ENCODE assay signal across 1 cellular context in the genomic region with DNA sequence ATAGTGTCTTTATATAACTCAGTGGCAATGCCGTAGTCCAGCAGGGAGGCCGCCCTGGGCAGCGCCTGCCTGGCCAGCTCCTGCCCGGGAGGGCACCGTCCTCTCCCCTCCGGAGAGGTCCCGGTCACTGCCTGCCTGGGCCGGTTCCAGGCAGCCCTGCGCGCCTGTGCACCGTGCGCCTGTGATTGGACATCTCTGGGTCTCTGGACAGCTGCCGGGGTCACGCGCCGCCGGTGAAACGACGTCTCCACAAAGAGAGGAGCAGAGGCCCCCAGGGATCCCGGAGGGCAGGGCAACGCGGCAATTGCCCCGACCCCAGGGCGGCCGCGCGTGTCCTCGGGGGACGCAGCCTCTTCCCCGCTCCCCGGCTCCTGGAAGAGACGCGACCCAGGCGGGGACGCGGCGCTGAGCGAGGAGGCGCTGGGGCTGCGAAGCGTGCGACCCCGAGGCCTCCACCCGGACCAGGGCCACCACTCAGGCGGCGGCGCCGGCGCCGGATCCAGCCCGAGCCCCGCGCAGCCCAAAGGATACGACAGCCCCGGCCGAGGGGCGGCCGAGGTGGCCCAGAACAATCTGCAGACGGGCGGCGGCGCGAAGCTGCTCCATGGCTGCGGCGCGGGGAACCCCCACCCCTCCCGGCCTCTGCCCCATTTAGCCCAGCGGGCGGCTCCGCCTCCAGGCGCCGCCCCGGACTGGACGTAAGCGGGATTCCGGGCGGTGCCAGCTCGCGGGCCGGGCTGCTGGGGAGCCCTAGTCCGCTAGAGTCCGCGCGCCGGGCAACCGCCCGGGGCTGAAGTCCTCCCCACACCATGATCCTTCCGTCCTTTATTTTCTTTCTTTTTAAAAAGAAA.
TF ChIP-seq lines count a peak whose summit lies in the region.

A gene (minus strand): TSS at position 628 of the 851 bp plus-strand sequence. CDS start 22 bp downstream, at position 606.

TF ChIP-seq in HepG2, 621 proteins besides CTCF, POLR2A, EP300 and RAD21 (continued from another document and continues in another):
- peak; percentile 95 for TF ChIP-seq ARID2 (CRISPR knock-in tag; IDR thresholded peaks at IDR 0.05; ENCODE audit: borderline replicate concordance)
- TF ChIP-seq, protein P1, sequence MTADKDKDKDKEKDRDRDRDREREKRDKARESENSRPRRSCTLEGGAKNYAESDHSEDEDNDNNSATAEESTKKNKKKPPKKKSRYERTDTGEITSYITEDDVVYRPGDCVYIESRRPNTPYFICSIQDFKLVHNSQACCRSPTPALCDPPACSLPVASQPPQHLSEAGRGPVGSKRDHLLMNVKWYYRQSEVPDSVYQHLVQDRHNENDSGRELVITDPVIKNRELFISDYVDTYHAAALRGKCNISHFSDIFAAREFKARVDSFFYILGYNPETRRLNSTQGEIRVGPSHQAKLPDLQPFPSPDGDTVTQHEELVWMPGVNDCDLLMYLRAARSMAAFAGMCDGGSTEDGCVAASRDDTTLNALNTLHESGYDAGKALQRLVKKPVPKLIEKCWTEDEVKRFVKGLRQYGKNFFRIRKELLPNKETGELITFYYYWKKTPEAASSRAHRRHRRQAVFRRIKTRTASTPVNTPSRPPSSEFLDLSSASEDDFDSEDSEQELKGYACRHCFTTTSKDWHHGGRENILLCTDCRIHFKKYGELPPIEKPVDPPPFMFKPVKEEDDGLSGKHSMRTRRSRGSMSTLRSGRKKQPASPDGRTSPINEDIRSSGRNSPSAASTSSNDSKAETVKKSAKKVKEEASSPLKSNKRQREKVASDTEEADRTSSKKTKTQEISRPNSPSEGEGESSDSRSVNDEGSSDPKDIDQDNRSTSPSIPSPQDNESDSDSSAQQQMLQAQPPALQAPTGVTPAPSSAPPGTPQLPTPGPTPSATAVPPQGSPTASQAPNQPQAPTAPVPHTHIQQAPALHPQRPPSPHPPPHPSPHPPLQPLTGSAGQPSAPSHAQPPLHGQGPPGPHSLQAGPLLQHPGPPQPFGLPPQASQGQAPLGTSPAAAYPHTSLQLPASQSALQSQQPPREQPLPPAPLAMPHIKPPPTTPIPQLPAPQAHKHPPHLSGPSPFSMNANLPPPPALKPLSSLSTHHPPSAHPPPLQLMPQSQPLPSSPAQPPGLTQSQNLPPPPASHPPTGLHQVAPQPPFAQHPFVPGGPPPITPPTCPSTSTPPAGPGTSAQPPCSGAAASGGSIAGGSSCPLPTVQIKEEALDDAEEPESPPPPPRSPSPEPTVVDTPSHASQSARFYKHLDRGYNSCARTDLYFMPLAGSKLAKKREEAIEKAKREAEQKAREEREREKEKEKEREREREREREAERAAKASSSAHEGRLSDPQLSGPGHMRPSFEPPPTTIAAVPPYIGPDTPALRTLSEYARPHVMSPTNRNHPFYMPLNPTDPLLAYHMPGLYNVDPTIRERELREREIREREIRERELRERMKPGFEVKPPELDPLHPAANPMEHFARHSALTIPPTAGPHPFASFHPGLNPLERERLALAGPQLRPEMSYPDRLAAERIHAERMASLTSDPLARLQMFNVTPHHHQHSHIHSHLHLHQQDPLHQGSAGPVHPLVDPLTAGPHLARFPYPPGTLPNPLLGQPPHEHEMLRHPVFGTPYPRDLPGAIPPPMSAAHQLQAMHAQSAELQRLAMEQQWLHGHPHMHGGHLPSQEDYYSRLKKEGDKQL (CRISPR knock-in tag; IDR thresholded peaks at IDR 0.05; ENCODE audit: low read depth), result no peak
- TF ChIP-seq SMAD1 (CRISPR knock-in tag; IDR thresholded peaks at IDR 0.05; ENCODE audit: borderline replicate concordance, low read depth), result no peak
- TF ChIP-seq, protein P2, sequence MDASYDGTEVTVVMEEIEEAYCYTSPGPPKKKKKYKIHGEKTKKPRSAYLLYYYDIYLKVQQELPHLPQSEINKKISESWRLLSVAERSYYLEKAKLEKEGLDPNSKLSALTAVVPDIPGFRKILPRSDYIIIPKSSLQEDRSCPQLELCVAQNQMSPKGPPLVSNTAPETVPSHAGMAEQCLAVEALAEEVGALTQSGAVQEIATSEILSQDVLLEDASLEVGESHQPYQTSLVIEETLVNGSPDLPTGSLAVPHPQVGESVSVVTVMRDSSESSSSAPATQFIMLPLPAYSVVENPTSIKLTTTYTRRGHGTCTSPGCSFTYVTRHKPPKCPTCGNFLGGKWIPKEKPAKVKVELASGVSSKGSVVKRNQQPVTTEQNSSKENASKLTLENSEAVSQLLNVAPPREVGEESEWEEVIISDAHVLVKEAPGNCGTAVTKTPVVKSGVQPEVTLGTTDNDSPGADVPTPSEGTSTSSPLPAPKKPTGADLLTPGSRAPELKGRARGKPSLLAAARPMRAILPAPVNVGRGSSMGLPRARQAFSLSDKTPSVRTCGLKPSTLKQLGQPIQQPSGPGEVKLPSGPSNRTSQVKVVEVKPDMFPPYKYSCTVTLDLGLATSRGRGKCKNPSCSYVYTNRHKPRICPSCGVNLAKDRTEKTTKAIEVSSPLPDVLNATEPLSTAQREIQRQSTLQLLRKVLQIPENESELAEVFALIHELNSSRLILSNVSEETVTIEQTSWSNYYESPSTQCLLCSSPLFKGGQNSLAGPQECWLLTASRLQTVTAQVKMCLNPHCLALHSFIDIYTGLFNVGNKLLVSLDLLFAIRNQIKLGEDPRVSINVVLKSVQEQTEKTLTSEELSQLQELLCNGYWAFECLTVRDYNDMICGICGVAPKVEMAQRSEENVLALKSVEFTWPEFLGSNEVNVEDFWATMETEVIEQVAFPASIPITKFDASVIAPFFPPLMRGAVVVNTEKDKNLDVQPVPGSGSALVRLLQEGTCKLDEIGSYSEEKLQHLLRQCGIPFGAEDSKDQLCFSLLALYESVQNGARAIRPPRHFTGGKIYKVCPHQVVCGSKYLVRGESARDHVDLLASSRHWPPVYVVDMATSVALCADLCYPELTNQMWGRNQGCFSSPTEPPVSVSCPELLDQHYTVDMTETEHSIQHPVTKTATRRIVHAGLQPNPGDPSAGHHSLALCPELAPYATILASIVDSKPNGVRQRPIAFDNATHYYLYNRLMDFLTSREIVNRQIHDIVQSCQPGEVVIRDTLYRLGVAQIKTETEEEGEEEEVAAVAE (CRISPR knock-in tag; IDR thresholded peaks at IDR 0.05; ENCODE audit: borderline replicate concordance), result peak; percentile 41
- peak; percentile 91; the same call in 1 of the 2 replicates for TF ChIP-seq ZNF674 (CRISPR knock-in tag; IDR thresholded peaks at IDR 0.05; ENCODE audit: low read depth)
- no peak for TF ChIP-seq ZNF274 (CRISPR knock-in tag; IDR thresholded peaks at IDR 0.05)
- TF ChIP-seq CCAR2 (optimal IDR thresholded peaks at IDR 0.05; ENCODE audit: low read depth, low read length), result no peak
- TF ChIP-seq PRPF4 (IDR thresholded peaks at IDR 0.05; ENCODE audit: low read depth, low read length, poor library complexity, severe bottlenecking), result no peak
- TF ChIP-seq, protein P3, sequence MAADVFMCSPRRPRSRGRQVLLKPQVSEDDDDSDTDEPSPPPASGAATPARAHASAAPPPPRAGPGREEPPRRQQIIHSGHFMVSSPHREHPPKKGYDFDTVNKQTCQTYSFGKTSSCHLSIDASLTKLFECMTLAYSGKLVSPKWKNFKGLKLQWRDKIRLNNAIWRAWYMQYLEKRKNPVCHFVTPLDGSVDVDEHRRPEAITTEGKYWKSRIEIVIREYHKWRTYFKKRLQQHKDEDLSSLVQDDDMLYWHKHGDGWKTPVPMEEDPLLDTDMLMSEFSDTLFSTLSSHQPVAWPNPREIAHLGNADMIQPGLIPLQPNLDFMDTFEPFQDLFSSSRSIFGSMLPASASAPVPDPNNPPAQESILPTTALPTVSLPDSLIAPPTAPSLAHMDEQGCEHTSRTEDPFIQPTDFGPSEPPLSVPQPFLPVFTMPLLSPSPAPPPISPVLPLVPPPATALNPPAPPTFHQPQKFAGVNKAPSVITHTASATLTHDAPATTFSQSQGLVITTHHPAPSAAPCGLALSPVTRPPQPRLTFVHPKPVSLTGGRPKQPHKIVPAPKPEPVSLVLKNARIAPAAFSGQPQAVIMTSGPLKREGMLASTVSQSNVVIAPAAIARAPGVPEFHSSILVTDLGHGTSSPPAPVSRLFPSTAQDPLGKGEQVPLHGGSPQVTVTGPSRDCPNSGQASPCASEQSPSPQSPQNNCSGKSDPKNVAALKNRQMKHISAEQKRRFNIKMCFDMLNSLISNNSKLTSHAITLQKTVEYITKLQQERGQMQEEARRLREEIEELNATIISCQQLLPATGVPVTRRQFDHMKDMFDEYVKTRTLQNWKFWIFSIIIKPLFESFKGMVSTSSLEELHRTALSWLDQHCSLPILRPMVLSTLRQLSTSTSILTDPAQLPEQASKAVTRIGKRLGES (CRISPR knock-in tag; IDR thresholded peaks at IDR 0.05; ENCODE audit: borderline replicate concordance), result 0 out of 2 replicates have a peak, but pooled peaks have one; percentile 13
- no peak for TF ChIP-seq RFX1 (IDR thresholded peaks at IDR 0.05)
- TF ChIP-seq GTF2F1 (IDR thresholded peaks at IDR 0.05; ENCODE audit: low read length), result no peak
- no peak for TF ChIP-seq ZNF841 (CRISPR knock-in tag; IDR thresholded peaks at IDR 0.05; ENCODE audit: borderline replicate concordance)
- no peak for TF ChIP-seq ZNF33B (CRISPR knock-in tag; IDR thresholded peaks at IDR 0.05)
- TF ChIP-seq, protein P4, sequence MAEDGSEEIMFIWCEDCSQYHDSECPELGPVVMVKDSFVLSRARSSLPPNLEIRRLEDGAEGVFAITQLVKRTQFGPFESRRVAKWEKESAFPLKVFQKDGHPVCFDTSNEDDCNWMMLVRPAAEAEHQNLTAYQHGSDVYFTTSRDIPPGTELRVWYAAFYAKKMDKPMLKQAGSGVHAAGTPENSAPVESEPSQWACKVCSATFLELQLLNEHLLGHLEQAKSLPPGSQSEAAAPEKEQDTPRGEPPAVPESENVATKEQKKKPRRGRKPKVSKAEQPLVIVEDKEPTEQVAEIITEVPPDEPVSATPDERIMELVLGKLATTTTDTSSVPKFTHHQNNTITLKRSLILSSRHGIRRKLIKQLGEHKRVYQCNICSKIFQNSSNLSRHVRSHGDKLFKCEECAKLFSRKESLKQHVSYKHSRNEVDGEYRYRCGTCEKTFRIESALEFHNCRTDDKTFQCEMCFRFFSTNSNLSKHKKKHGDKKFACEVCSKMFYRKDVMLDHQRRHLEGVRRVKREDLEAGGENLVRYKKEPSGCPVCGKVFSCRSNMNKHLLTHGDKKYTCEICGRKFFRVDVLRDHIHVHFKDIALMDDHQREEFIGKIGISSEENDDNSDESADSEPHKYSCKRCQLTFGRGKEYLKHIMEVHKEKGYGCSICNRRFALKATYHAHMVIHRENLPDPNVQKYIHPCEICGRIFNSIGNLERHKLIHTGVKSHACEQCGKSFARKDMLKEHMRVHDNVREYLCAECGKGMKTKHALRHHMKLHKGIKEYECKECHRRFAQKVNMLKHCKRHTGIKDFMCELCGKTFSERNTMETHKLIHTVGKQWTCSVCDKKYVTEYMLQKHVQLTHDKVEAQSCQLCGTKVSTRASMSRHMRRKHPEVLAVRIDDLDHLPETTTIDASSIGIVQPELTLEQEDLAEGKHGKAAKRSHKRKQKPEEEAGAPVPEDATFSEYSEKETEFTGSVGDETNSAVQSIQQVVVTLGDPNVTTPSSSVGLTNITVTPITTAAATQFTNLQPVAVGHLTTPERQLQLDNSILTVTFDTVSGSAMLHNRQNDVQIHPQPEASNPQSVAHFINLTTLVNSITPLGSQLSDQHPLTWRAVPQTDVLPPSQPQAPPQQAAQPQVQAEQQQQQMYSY (CRISPR knock-in tag; IDR thresholded peaks at IDR 0.05), result peak; percentile 43; the same call in 1 of the 2 replicates
- TF ChIP-seq, protein P5, sequence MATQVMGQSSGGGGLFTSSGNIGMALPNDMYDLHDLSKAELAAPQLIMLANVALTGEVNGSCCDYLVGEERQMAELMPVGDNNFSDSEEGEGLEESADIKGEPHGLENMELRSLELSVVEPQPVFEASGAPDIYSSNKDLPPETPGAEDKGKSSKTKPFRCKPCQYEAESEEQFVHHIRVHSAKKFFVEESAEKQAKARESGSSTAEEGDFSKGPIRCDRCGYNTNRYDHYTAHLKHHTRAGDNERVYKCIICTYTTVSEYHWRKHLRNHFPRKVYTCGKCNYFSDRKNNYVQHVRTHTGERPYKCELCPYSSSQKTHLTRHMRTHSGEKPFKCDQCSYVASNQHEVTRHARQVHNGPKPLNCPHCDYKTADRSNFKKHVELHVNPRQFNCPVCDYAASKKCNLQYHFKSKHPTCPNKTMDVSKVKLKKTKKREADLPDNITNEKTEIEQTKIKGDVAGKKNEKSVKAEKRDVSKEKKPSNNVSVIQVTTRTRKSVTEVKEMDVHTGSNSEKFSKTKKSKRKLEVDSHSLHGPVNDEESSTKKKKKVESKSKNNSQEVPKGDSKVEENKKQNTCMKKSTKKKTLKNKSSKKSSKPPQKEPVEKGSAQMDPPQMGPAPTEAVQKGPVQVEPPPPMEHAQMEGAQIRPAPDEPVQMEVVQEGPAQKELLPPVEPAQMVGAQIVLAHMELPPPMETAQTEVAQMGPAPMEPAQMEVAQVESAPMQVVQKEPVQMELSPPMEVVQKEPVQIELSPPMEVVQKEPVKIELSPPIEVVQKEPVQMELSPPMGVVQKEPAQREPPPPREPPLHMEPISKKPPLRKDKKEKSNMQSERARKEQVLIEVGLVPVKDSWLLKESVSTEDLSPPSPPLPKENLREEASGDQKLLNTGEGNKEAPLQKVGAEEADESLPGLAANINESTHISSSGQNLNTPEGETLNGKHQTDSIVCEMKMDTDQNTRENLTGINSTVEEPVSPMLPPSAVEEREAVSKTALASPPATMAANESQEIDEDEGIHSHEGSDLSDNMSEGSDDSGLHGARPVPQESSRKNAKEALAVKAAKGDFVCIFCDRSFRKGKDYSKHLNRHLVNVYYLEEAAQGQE (IDR thresholded peaks at IDR 0.05; ENCODE audit: borderline replicate concordance in 1 of 2, low read depth in 1 of 2, low read length in 2 of 2), result peak in 1 of 2 experiments; percentile 61; a peak in 1 of 4 replicates
- TF ChIP-seq NBN (conservative IDR thresholded peaks at IDR 0.05), result no peak
- TF ChIP-seq HOXA7 (CRISPR knock-in tag; IDR thresholded peaks at IDR 0.05), result no peak
- no peak; the same call in none of the 2 replicates for TF ChIP-seq ZNF792 (CRISPR knock-in tag; IDR thresholded peaks at IDR 0.05)
- TF ChIP-seq ZNF24 (IDR thresholded peaks at IDR 0.05), result no peak
